ENCODE assay signal across 27 cellular contexts in the genomic region with DNA sequence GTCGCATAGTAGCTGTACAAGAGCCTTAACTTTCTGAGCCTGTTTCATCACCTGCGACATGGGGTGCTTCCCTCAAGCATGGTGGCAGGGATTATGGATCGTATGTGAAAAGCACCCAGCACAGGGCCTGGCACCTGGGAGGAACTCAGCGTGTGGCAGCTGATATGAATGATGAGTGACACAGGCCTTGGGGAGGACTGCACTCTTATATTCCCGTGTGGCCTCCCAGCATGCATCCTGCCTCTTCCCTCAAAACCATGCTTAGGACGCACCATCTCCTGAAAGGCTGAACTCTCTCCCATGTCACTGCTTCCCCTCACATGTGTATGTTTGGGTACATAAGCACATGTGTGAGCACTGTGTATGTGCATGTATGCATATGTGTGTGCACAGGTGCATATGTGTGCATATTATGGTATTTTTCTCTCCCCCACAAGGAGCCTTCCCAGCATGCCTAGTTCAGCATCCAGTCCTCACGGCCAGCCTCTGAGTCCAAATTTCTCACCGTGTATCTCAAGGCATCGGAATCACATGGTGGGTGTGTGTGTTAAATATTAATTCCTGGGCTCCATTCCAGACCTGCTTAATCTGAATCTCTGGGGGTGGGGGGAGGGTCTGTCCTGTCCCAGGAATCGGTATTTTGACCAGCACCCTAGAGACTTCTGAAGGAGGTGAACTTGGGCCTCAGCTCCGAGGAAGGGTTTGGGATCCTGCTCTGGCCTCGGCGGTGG. TPM values are rescaled to one million over a fixed set of nuclear protein-coding genes. Genes with fewer than 3 reads are reported as not detected.
DNase-seq lines count a peak whose midpoint lies in the region; ATAC-seq and TF ChIP-seq lines count a peak whose summit lies in the region.
"Had no signal": no experiment of that assay in that cellular context is flagged by ENCODE, and none has a peak within 500 bp of the region (broad histone marks: within the 10 kb centered on the region; RNA-seq: fewer than 3 reads in every experiment).

No MANE protein-coding gene starts in this region.

- H3K27me3 ChIP-seq in body of pancreas = no peaks in the 10 kb centered on the region
- H3K27me3 ChIP-seq in mesenchymal stem cell (ENCODE audit: control insufficient read depth in 1 of 2, insufficient read depth in 1 of 2, low read length in 2 of 2) = peaks cover 27 to 45% of the 10 kb centered on the region in 2 experiments
- no peaks in the 10 kb centered on the region for H3K27me3 ChIP-seq in psoas muscle (ENCODE audit: insufficient read depth in 3 of 3, low read length in 2 of 3)
- no peaks in the 10 kb centered on the region; the same call in 1 of the 2 replicates for H3K27me3 ChIP-seq in SK-N-SH (ENCODE audit: insufficient read depth)
- H3K27me3 ChIP-seq: brain microvascular endothelial cell had no signal

- H3K18ac ChIP-seq in mesenchymal stem cell (ENCODE audit: low read depth in 1 of 2, low read length in 2 of 2) = no peak overlapping the region

- H3K4me3 ChIP-seq in HEK293 (ENCODE audit: low read depth, low read length) (no peak overlapping the region), body of pancreas (no peak overlapping the region), mesenchymal stem cell (ENCODE audit: insufficient read depth in 1 of 2, low read depth in 1 of 2, low read length in 2 of 2) (no peak overlapping the region), psoas muscle (no peak overlapping the region), SK-N-SH (ENCODE audit: low read depth in 2 of 2, low read length in 1 of 2) (no peak overlapping the region)
- H3K4me3 ChIP-seq: GM12878, spleen, stomach had no signal

- 46 to 51% methylated on average over 10 to 13 of the region's 13 CpGs for WGBS in body of pancreas, 2 donors
- 88% methylated on average over 12 of the region's 13 CpGs for WGBS in mesenchymal stem cell
- WGBS in psoas muscle, 3 donors = 53 to 59% (median 55%) methylated on average over 13 of the region's 13 CpGs
- WGBS in SK-N-SH (ENCODE audit: low lambda C conversion rate) = 76% methylated on average over 9 of the region's 13 CpGs

- H4K8ac ChIP-seq in mesenchymal stem cell (ENCODE audit: low read length) = no peak overlapping the region

- no peak overlapping the region for H2AFZ ChIP-seq in mesenchymal stem cell (ENCODE audit: low read depth, low read length)
- H2AFZ ChIP-seq in SK-N-SH (ENCODE audit: low read depth) = no peak overlapping the region

- no peak overlapping the region for H2BK15ac ChIP-seq in mesenchymal stem cell (ENCODE audit: low read depth, poor library complexity, severe bottlenecking)

- no peak overlapping the region for H4K91ac ChIP-seq in mesenchymal stem cell (ENCODE audit: low read length)

- H2BK5ac ChIP-seq in mesenchymal stem cell (ENCODE audit: low read depth, low read length, poor library complexity, severe bottlenecking) = no peak overlapping the region

- no peaks in the 10 kb centered on the region for H4K20me1 ChIP-seq in SK-N-SH (ENCODE audit: insufficient read depth)

- no peaks in the 10 kb centered on the region for H3K9me2 ChIP-seq in SK-N-SH

- no peak overlapping the region for H3K4me2 ChIP-seq in mesenchymal stem cell (ENCODE audit: low read length, poor library complexity, severe bottlenecking)
- H3K4me2 ChIP-seq in SK-N-SH = no peak overlapping the region

- CTCF ChIA-PET in HEK293 (lab: Yijun Ruan, JAX) (no interaction called here), SK-N-SH (lab: Yijun Ruan, JAX) (interaction anchor here (2.1 kb wide), 1 partner anchor 100 kb away, joined by 4 read pairs; no protein-coding TSS in a partner anchor)

- no peak overlapping the region for H3K4ac ChIP-seq in mesenchymal stem cell (ENCODE audit: low read depth in 1 of 2, low read length in 2 of 2)

- no peak for TF ChIP-seq RAD21 in SK-N-SH (IDR thresholded peaks at IDR 0.05; ENCODE audit: low read length)

- H3K9ac ChIP-seq in mesenchymal stem cell (ENCODE audit: low read length) (no peak overlapping the region), SK-N-SH (no peak overlapping the region)

- H3K27ac ChIP-seq in HEK293 (ENCODE audit: extremely low read depth, low read depth, low read length) (no peak overlapping the region), body of pancreas (peak overlapping the region in 1 of 4 donors; percentile 51), mesenchymal stem cell (ENCODE audit: low read length, poor library complexity, severe bottlenecking) (no peak overlapping the region), psoas muscle (peak overlapping the region; percentile 85), SK-N-SH (ENCODE audit: low read depth in 2 of 2, low read length in 1 of 2) (no peak overlapping the region)
- H3K27ac ChIP-seq: brain microvascular endothelial cell, spleen, stomach, VCaP had no signal

- no peaks in the 10 kb centered on the region for H3K79me1 ChIP-seq in mesenchymal stem cell (replicated peaks; ENCODE audit: low read length, poor library complexity, severe bottlenecking)

- H3K4me1 ChIP-seq in HEK293 (ENCODE audit: control insufficient read depth, insufficient read depth, low read length) = no peaks in the 10 kb centered on the region
- H3K4me1 ChIP-seq in body of pancreas = peaks cover 64% of the 10 kb centered on the region
- peaks cover 20% of the 10 kb centered on the region for H3K4me1 ChIP-seq in mesenchymal stem cell (ENCODE audit: control insufficient read depth, insufficient read depth, low read depth, low read length)
- H3K4me1 ChIP-seq in psoas muscle = peaks cover 44% of the 10 kb centered on the region
- H3K4me1 ChIP-seq in SK-N-SH (ENCODE audit: control insufficient read depth in 1 of 2, insufficient read depth in 2 of 2, low read depth in 1 of 2, low read length in 1 of 2) = peaks cover 0 to 15% of the 10 kb centered on the region in 2 experiments; a peak in 1 of 4 replicates
- H3K4me1 ChIP-seq: spleen had no signal

- peak; percentile 40 for ATAC-seq in body of pancreas
- ATAC-seq in psoas muscle = no peak
- ATAC-seq: activated CD8-positive, alpha-beta T cell treated with anti-CD3 and anti-CD28 coated beads, Interleukin-2, amount 10 ng/mL, durations not matched to agents 7 days and 5 days; activated T-helper 17 cell treated with anti-CD3 and anti-CD28 coated beads, Interleukin-2, amount 50 U/mL, for 72 hours; GM12878; naive thymus-derived CD4-positive, alpha-beta T cell; Panc1 had no signal

- H3K14ac ChIP-seq in mesenchymal stem cell (ENCODE audit: low read length in 2 of 2) = peak overlapping the region in 1 of 2 experiments; percentile 47

- H2BK120ac ChIP-seq in mesenchymal stem cell (ENCODE audit: low read depth, low read length) = no peak overlapping the region

- no peaks in the 10 kb centered on the region for H3K79me2 ChIP-seq in SK-N-SH (ENCODE audit: insufficient read depth)

- DNase-seq in body of pancreas = peak in 2 of 4 donors; percentile 54 to 60
- DNase-seq in mesenchymal stem cell = no peak
- peak in 1 of 2 donors; percentile 39 for DNase-seq in psoas muscle
- DNase-seq in stimulated activated CD4-positive, alpha-beta T cell treated with anti-CD3 and anti-CD28 coated beads, Interleukin-12 subunit alpha, Interleukin-12 subunit beta, amount 100 ng/mL, for 4 hours = no peak
- no peak for DNase-seq in activated gamma-delta T cell (lab: John Stamatoyannopoulos, UW)
- no peak for DNase-seq in SK-N-SH
- DNase-seq: activated CD4-positive, alpha-beta T cell treated with anti-CD3 and anti-CD28 coated beads for 4 hours; activated CD8-positive, alpha-beta T cell treated with anti-CD3 and anti-CD28 coated beads, Interleukin-2, amount 10 ng/mL, durations not matched to agents 7 days and 5 days; amniotic stem cell; brain microvascular endothelial cell; CD8-positive, alpha-beta memory T cell; midbrain; naive thymus-derived CD4-positive, alpha-beta T cell; NCI-H446; NCI-H748 treated with DMSO at 0.1 percent for 48 hours; retina; spleen; stimulated activated CD4-positive, alpha-beta T cell treated with anti-CD3 and anti-CD28 coated beads, Interleukin-2, amount 100 ng/mL, for 48 hours; stomach; T1000 had no signal

- H3K9me3 ChIP-seq in HEK293 (ENCODE audit: control insufficient read depth, insufficient read depth, low read depth, low read length) = no peaks in the 10 kb centered on the region
- no peaks in the 10 kb centered on the region for H3K9me3 ChIP-seq in body of pancreas
- no peaks in the 10 kb centered on the region for H3K9me3 ChIP-seq in mesenchymal stem cell (ENCODE audit: control insufficient read depth, low read length)
- no peaks in the 10 kb centered on the region for H3K9me3 ChIP-seq in psoas muscle
- H3K9me3 ChIP-seq in SK-N-SH = no peaks in the 10 kb centered on the region
- H3K9me3 ChIP-seq: spleen, stomach had no signal

- TF ChIP-seq POLR2A in body of pancreas (IDR thresholded peaks at IDR 0.05) = no peak

- TF ChIP-seq CTCF in HEK293 (tag by site-specific recombination; IDR thresholded peaks at IDR 0.05) (no peak), body of pancreas (IDR thresholded peaks at IDR 0.05) (no peak), psoas muscle (IDR thresholded peaks at IDR 0.05) (no peak), SK-N-SH (IDR thresholded peaks at IDR 0.05) (no peak)

- H2BK12ac ChIP-seq in mesenchymal stem cell (ENCODE audit: low read length in 2 of 2) = no peak overlapping the region

- no peak overlapping the region for H3K23ac ChIP-seq in mesenchymal stem cell (ENCODE audit: low read length in 2 of 2)

- no peak for TF ChIP-seq EP300 in SK-N-SH (IDR thresholded peaks at IDR 0.05; ENCODE audit: borderline replicate concordance in 1 of 2, low read depth in 1 of 2, low read length in 1 of 2)

- intact Hi-C loops in body of pancreas (cut with DNase I) = no loop called here
- intact Hi-C loops in psoas muscle (cut with DNase I) = no loop called here

- H2AK5ac ChIP-seq in mesenchymal stem cell (ENCODE audit: low read length, severe bottlenecking) = peak overlapping the region; percentile 17

- peaks cover 3% of the 10 kb centered on the region for H3F3A ChIP-seq in SK-N-SH (replicated peaks; ENCODE audit: insufficient read depth)

- POLR2A ChIA-PET in HEK293 (lab: Yijun Ruan, JAX) = interaction anchor here (0.5 kb wide), 1 partner anchor 321 kb away, joined by 3 read pairs; a partner anchor contains a TSS
- POLR2A ChIA-PET in SK-N-SH (lab: Yijun Ruan, JAX) = no interaction called here

- H3K36me3 ChIP-seq in HEK293 (ENCODE audit: control insufficient read depth in 2 of 2, insufficient read depth in 1 of 2, low read length in 2 of 2) (no peaks in the 10 kb centered on the region), body of pancreas (replicated peaks in 1 of 2; ENCODE audit: insufficient read depth in 1 of 2, low read depth in 2 of 2) (no peaks in the 10 kb centered on the region), mesenchymal stem cell (ENCODE audit: control insufficient read depth in 1 of 2, insufficient read depth in 2 of 2, low read depth in 1 of 2, low read length in 2 of 2) (no peaks in the 10 kb centered on the region), psoas muscle (ENCODE audit: insufficient read depth in 1 of 2, low read depth in 1 of 2) (peaks cover 0 to 6% of the 10 kb centered on the region in 2 donors), SK-N-SH (replicated peaks in 1 of 2; ENCODE audit: control insufficient read depth in 1 of 2, insufficient read depth in 2 of 2, low read length in 1 of 2) (no peaks in the 10 kb centered on the region)
- H3K36me3 ChIP-seq: brain microvascular endothelial cell, spleen, stomach had no signal

RNA-seq across cellular contexts. Expression of a gene that starts 12.9 kb away (rescaled TPM):
- total RNA-seq in body of pancreas (1 to 10 TPM; 2.3 to 4.3 TPM), psoas muscle (100 to 1,000 TPM; 130 to 505 (median 308) TPM)
- polyA plus RNA-seq in mesenchymal stem cell (2013, experiment 1 of 2) = not detected
- polyA plus RNA-seq in mesenchymal stem cell (2013, experiment 2 of 2) = not detected
- polyA plus RNA-seq in psoas muscle (100 to 1,000 TPM in 2 of 3 donors, 10 to 100 TPM in 1; 86.7 to 152 (median 122) TPM), SK-N-SH (2012; rRNA removed) (0.02 and 0.05 TPM in 2 replicates)
- polyA plus RNA-seq in SK-N-SH (2012; cell fraction: cytosol; rRNA removed) = 0.04 and 0.05 TPM in 2 replicates
- 0.08 TPM in 2 replicates for polyA plus RNA-seq in SK-N-SH (2012; cell fraction: nucleus; rRNA removed)
- total RNA-seq: activated CD8-positive, alpha-beta T cell treated with anti-CD3 and anti-CD28 coated beads, Interleukin-2, amount 10 ng/mL, durations not matched to agents 7 days and 5 days; activated T-helper 17 cell treated with anti-CD3 and anti-CD28 coated beads, Interleukin-2, amount 50 U/mL, for 72 hours; CD8-positive, alpha-beta memory T cell; GM12878; naive thymus-derived CD4-positive, alpha-beta T cell; spleen had no signal
- polyA plus RNA-seq: AG04450; BJ; CD8-positive, alpha-beta memory T cell; naive thymus-derived CD4-positive, alpha-beta T cell had no signal

RNA-seq across cellular contexts. Expression of a gene that starts 43.9 kb away (rescaled TPM):
- 100 to 1,000 TPM in 1 of 2 donors, 10 to 100 TPM in 1; 49.1 to 133 TPM for total RNA-seq in body of pancreas
- polyA plus RNA-seq in mesenchymal stem cell (2013, experiment 1 of 2) = not detected
- polyA plus RNA-seq in mesenchymal stem cell (2013, experiment 2 of 2) = not detected
- total RNA-seq in psoas muscle = under 1 TPM in 3 of 4 donors, not detected in 1; 0.08 to 0.19 (median 0.13) TPM
- polyA plus RNA-seq in psoas muscle = under 1 TPM in 1 of 3 donors, not detected in 2; 0.26 TPM
- polyA plus RNA-seq in SK-N-SH (2012; rRNA removed) = 0.03 and 0.05 TPM in 2 replicates
- not detected in 2 replicates for polyA plus RNA-seq in SK-N-SH (2012; cell fraction: cytosol; rRNA removed)
- 0.02 TPM in 2 replicates for polyA plus RNA-seq in SK-N-SH (2012; cell fraction: nucleus; rRNA removed)
- total RNA-seq: activated CD8-positive, alpha-beta T cell treated with anti-CD3 and anti-CD28 coated beads, Interleukin-2, amount 10 ng/mL, durations not matched to agents 7 days and 5 days; activated T-helper 17 cell treated with anti-CD3 and anti-CD28 coated beads, Interleukin-2, amount 50 U/mL, for 72 hours; CD8-positive, alpha-beta memory T cell; GM12878; naive thymus-derived CD4-positive, alpha-beta T cell; spleen had no signal
- polyA plus RNA-seq: AG04450; BJ; CD8-positive, alpha-beta memory T cell; GM12878; naive thymus-derived CD4-positive, alpha-beta T cell; spleen had no signal

Comparison
In these comparisons a context has a peak if more than half of its experiments do, and no peak if none do; other contexts are left out.
1. RNA of a gene that starts 12.9 kb away (total RNA-seq): 130 to 505 TPM in psoas muscle; 2.3 to 4.3 TPM in body of pancreas; every median in the first group is over 10 times any median in the second.
2. RNA of a gene that starts 43.9 kb away (total RNA-seq): 49.1 to 133 TPM in body of pancreas; 0.08 to 0.19 TPM in psoas muscle; every median in the first group is over 10 times any median in the second.